16 cellular contexts compared by ENCODE assay signal in the genomic region with DNA sequence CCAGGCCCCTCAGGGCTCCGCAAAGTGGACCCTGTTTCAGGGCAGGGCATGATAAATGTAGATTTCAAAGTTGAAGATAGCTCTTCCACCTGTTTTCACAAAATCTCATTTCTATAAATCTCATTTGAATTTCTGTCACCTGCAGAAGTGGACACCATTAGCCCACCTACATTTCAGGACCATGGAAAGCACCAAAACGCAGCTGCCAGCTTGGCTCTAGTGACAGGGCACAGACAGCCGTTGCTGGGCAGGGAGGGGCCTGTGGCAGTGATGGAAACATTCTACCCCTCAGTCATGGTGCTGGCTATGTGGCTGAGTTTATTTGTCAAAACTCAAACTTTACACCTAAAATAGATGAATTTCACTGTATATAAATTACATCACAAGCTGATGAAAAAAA. TPM values are rescaled to one million over a fixed set of nuclear protein-coding genes. Genes with fewer than 3 reads are reported as not detected.
DNase-seq lines count a peak whose midpoint lies in the region; ATAC-seq and TF ChIP-seq lines count a peak whose summit lies in the region.
"Had no signal": no experiment of that assay in that cellular context is flagged by ENCODE, and none has a peak within 500 bp of the region (broad histone marks: within the 10 kb centered on the region; RNA-seq: fewer than 3 reads in every experiment).

No MANE protein-coding gene starts in this region.

- H3K4me1 ChIP-seq in cardiac muscle cell (ENCODE audit: low read depth) (no peaks in the 10 kb centered on the region), testis (no peaks in the 10 kb centered on the region)

- no peak for TF ChIP-seq POLR2A in testis (IDR thresholded peaks at IDR 0.05)

- H3K27ac ChIP-seq in cardiac muscle cell (no peak overlapping the region), testis (no peak overlapping the region)
- H3K27ac ChIP-seq: SK-N-MC had no signal

- DNase-seq in cardiac muscle cell (ENCODE audit: low read depth in 1 of 2, low spot score in 1 of 2) (peak; percentile 14 to 84), Right ventricle myocardium inferior (ENCODE audit: missing footprints) (no peak), fibroblast of pulmonary artery (ENCODE audit: low read depth) (peak; percentile 9), testis (peak; percentile 36), pons (ENCODE audit: low spot score) (no peak), NCI-H128 (lab: John Stamatoyannopoulos, UW; ENCODE audit: unreplicated experiment) (no peak)
- DNase-seq: NCI-H1092 treated with DMSO at 0.1 percent for 48 hours; NCI-H69; stimulated activated CD4-positive, alpha-beta T cell treated with anti-CD3 and anti-CD28 coated beads, Interleukin-4, amount 100 ng/mL, for 1 hour; stimulated activated naive B cell treated with anti-CD40 and anti-IgM and Interleukin-4, amounts not matched to agents 10 μg/mL and 1 μg/mL and 100 μg/mL, for 72 hours had no signal

- H3K27me3 ChIP-seq in cardiac muscle cell: no peaks in the 10 kb centered on the region
- no peaks in the 10 kb centered on the region for H3K27me3 ChIP-seq in testis

- WGBS in testis, 2 donors: 37 to 39% methylated on average over 3 of the region's 3 CpGs

- ATAC-seq in Right ventricle myocardium inferior (no peak), GM19455 (IDR thresholded peaks at IDR 0.05; ENCODE audit: unreplicated experiment) (no peak)
- ATAC-seq: mucosa of descending colon; stimulated activated naive B cell treated with anti-CD40 and anti-IgM and Interleukin-4, amounts not matched to agents 10 μg/mL and 1 μg/mL and 100 μg/mL, for 72 hours had no signal

- no peaks in the 10 kb centered on the region for H3K36me3 ChIP-seq in cardiac muscle cell
- no peaks in the 10 kb centered on the region for H3K36me3 ChIP-seq in testis (ENCODE audit: low read depth, missing control alignments)

- H3K4me3 ChIP-seq in cardiac muscle cell (no peak overlapping the region), fibroblast of pulmonary artery (replicated peaks; ENCODE audit: low read depth, low read length) (no peak overlapping the region), testis (no peak overlapping the region)
- H3K4me3 ChIP-seq: mucosa of descending colon, SK-N-MC had no signal

- H3K9me3 ChIP-seq in cardiac muscle cell (ENCODE audit: low read depth): no peaks in the 10 kb centered on the region
- no peaks in the 10 kb centered on the region for H3K9me3 ChIP-seq in testis
- H3K9me3 ChIP-seq: mucosa of descending colon had no signal

- TF ChIP-seq CTCF in cardiac muscle cell (IDR thresholded peaks at IDR 0.05; ENCODE audit: low read depth, low read length) (no peak), fibroblast of pulmonary artery (IDR thresholded peaks at IDR 0.05; ENCODE audit: low read length, missing control alignments) (no peak), testis (IDR thresholded peaks at IDR 0.05) (no peak)

- intact Hi-C loops in Right ventricle myocardium inferior (cut with DNase I): no loop called here
- intact Hi-C loops in testis (cut with DNase I; ENCODE audit: low total_unique reads): no loop called here

TF ChIP-seq in PFSK-1, 5 proteins besides CTCF, POLR2A, EP300 and RAD21:
- TF ChIP-seq POLR2AphosphoS5 (IDR thresholded peaks at IDR 0.05; ENCODE audit: low read depth, low read length): no peak
- TF ChIP-seq SIN3A (IDR thresholded peaks at IDR 0.05; ENCODE audit: borderline replicate concordance, insufficient read depth, low read length): no peak
- TF ChIP-seq FOXP2 (optimal IDR thresholded peaks at IDR 0.05; ENCODE audit: borderline replicate concordance, extremely low read depth, extremely low read length, insufficient read depth): no peak
- TF ChIP-seq, protein P1, sequence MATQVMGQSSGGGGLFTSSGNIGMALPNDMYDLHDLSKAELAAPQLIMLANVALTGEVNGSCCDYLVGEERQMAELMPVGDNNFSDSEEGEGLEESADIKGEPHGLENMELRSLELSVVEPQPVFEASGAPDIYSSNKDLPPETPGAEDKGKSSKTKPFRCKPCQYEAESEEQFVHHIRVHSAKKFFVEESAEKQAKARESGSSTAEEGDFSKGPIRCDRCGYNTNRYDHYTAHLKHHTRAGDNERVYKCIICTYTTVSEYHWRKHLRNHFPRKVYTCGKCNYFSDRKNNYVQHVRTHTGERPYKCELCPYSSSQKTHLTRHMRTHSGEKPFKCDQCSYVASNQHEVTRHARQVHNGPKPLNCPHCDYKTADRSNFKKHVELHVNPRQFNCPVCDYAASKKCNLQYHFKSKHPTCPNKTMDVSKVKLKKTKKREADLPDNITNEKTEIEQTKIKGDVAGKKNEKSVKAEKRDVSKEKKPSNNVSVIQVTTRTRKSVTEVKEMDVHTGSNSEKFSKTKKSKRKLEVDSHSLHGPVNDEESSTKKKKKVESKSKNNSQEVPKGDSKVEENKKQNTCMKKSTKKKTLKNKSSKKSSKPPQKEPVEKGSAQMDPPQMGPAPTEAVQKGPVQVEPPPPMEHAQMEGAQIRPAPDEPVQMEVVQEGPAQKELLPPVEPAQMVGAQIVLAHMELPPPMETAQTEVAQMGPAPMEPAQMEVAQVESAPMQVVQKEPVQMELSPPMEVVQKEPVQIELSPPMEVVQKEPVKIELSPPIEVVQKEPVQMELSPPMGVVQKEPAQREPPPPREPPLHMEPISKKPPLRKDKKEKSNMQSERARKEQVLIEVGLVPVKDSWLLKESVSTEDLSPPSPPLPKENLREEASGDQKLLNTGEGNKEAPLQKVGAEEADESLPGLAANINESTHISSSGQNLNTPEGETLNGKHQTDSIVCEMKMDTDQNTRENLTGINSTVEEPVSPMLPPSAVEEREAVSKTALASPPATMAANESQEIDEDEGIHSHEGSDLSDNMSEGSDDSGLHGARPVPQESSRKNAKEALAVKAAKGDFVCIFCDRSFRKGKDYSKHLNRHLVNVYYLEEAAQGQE (IDR thresholded peaks at IDR 0.05; ENCODE audit: insufficient read depth in 1 of 2, low read depth in 2 of 2, low read length in 2 of 2): peak; percentile 87 to 94
- no peak for TF ChIP-seq TAF1 (IDR thresholded peaks at IDR 0.05; ENCODE audit: borderline replicate concordance, insufficient read depth, low read length)

RNA-seq across cellular contexts. Expression of a gene that starts 40.4 kb away (rescaled TPM):
- total RNA-seq in cardiac muscle cell: not detected in 2 replicates
- not detected in 2 replicates for polyA plus RNA-seq in cardiac muscle cell
- total RNA-seq in Right ventricle myocardium inferior: not detected
- not detected for polyA plus RNA-seq in PFSK-1 (2012; ENCODE audit: insufficient read length, low read depth)
- 1 to 10 TPM in 1 of 2 donors, under 1 TPM in 1; 0.87 to 1.5 TPM for total RNA-seq in testis
- 1.0 TPM for polyA plus RNA-seq in testis (ENCODE audit: insufficient read depth, low read depth, low replicate concordance)
- total RNA-seq: epithelial cell of proximal tubule, mucosa of descending colon, pulmonary artery endothelial cell had no signal

RNA-seq across cellular contexts. Expression of a gene that starts 54.5 kb away (rescaled TPM):
- total RNA-seq in cardiac muscle cell: not detected in 2 replicates
- polyA plus RNA-seq in cardiac muscle cell: not detected in 2 replicates
- total RNA-seq in Right ventricle myocardium inferior: not detected
- polyA plus RNA-seq in PFSK-1 (2012; ENCODE audit: insufficient read length, low read depth): not detected
- total RNA-seq in testis: 10 to 100 TPM in 1 of 2 donors, 1 to 10 TPM in 1; 9.1 to 12.8 TPM
- polyA plus RNA-seq in testis (ENCODE audit: insufficient read depth, low read depth, low replicate concordance): 10.5 TPM
- total RNA-seq: epithelial cell of proximal tubule, mucosa of descending colon, pulmonary artery endothelial cell had no signal

Comparison
In these comparisons a context has a peak if more than half of its experiments do, and no peak if none do; other contexts are left out.
1. DNase-seq: peak in cardiac muscle cell (2 of 2), fibroblast of pulmonary artery (single experiment) and testis (single experiment); none in Right ventricle myocardium inferior (single experiment), pons (single experiment) and NCI-H128 (single experiment).
2. RNA of a gene that starts 54.5 kb away (total RNA-seq): 9.1 to 12.8 TPM in testis; not detected in cardiac muscle cell and not detected in Right ventricle myocardium inferior (single experiment); every median in the first group is over 10 times any median in the second.